1 cellular context compared by ENCODE assay signal in genomic region chr16:75260856-75261589, GRCh38.
TF ChIP-seq lines count a peak whose summit lies in the region.

No MANE protein-coding gene starts in this region.

TF ChIP-seq in H1, 55 proteins besides CTCF, POLR2A, EP300 and RAD21:
- TF ChIP-seq HDAC6 (IDR thresholded peaks at IDR 0.05; ENCODE audit: low read depth, low read length) (no peak), ATF3 (IDR thresholded peaks at IDR 0.05; ENCODE audit: insufficient read depth, low read depth, low read length) (no peak), SIX5 (IDR thresholded peaks at IDR 0.05; ENCODE audit: low read depth, low read length) (no peak)
